19 cellular contexts compared by ENCODE assay signal in the genomic region with DNA sequence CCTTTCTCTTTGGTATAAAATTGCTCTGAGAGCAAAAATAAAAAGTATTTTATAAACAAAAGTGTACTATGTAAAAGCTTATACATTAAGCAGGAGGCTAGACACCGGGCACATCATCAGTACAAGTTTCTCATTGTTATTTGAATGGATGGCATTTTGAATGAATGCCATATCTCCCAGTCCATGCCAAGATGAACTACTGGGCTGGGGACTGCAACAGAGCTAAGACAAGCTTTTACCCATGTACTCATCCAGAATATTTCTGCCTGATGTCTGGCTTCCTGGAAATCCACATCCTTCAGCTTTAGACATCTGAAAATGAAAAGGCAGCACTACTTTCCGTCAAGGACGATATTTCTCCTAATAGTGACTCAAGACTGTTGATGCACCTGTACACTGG.
DNase-seq lines count a peak whose midpoint lies in the region; ATAC-seq and TF ChIP-seq lines count a peak whose summit lies in the region.
"Had no signal": no experiment of that assay in that cellular context is flagged by ENCODE, and none has a peak within 500 bp of the region (broad histone marks: within the 10 kb centered on the region; RNA-seq: fewer than 3 reads in every experiment).

No MANE protein-coding gene starts in this region.

- H3K79me1 ChIP-seq in mesenchymal stem cell (replicated peaks; ENCODE audit: low read length, poor library complexity, severe bottlenecking) = no peaks in the 10 kb centered on the region

- no peak overlapping the region for H3K4me2 ChIP-seq in mesenchymal stem cell (ENCODE audit: low read length, poor library complexity, severe bottlenecking)

- H3K9me3 ChIP-seq in mesenchymal stem cell (ENCODE audit: control insufficient read depth, low read length) = no peaks in the 10 kb centered on the region
- H3K9me3 ChIP-seq in thyroid gland = no peaks in the 10 kb centered on the region
- H3K9me3 ChIP-seq: SJSA1 had no signal

- ATAC-seq in GM19324 (IDR thresholded peaks at IDR 0.05; ENCODE audit: low FRiP score, unreplicated experiment) = no peak

- H3K4me3 ChIP-seq in mesenchymal stem cell (ENCODE audit: insufficient read depth in 1 of 2, low read depth in 1 of 2, low read length in 2 of 2) = no peak overlapping the region
- no peak overlapping the region for H3K4me3 ChIP-seq in thyroid gland (replicated peaks in 1 of 3)
- H3K4me3 ChIP-seq: SJSA1 had no signal

- no peak overlapping the region for H4K91ac ChIP-seq in mesenchymal stem cell (ENCODE audit: low read length)

- no peak overlapping the region for H4K8ac ChIP-seq in mesenchymal stem cell (ENCODE audit: low read length)

- H3K36me3 ChIP-seq in mesenchymal stem cell (ENCODE audit: control insufficient read depth in 1 of 2, insufficient read depth in 2 of 2, low read depth in 1 of 2, low read length in 2 of 2) (no peaks in the 10 kb centered on the region), thyroid gland (no peaks in the 10 kb centered on the region)
- H3K36me3 ChIP-seq: SJSA1 had no signal

- H2BK5ac ChIP-seq in mesenchymal stem cell (ENCODE audit: low read depth, low read length, poor library complexity, severe bottlenecking) = no peak overlapping the region

- no peak overlapping the region for H3K14ac ChIP-seq in mesenchymal stem cell (ENCODE audit: low read length in 2 of 2)

- DNase-seq in caudate nucleus (lab: John Stamatoyannopoulos, UW) = peak in 23 of 61 donors; percentile 2 to 70 (median 26)
- DNase-seq in head of caudate nucleus = peak in 25 of 42 donors; percentile 3 to 78 (median 39)
- peak; percentile 47 for DNase-seq in midbrain (lab: John Stamatoyannopoulos, UW)
- no peak for DNase-seq in mesenchymal stem cell
- DNase-seq in thyroid gland = no peak
- DNase-seq: CD8-positive, alpha-beta memory T cell; DMS79 treated with DMSO at 0.1 percent for 48 hours; NCI-H1048; NCI-H1694 treated with DMSO at 0.1 percent for 48 hours; NCI-H345; NCI-H510A treated with DMSO at 0.1 percent for 48 hours; NCI-H748 treated with DMSO at 0.1 percent for 48 hours; NK-92 treated with Interleukin-12 subunit alpha and Interleukin-12 subunit beta, amount 100 ng/mL, for 24 hours; Right ventricle myocardium superior; RPMI8226 had no signal

- no peak for TF ChIP-seq CTCF in thyroid gland (IDR thresholded peaks at IDR 0.05)

- H2BK15ac ChIP-seq in mesenchymal stem cell (ENCODE audit: low read depth, poor library complexity, severe bottlenecking) = no peak overlapping the region

- H2AK5ac ChIP-seq in mesenchymal stem cell (ENCODE audit: low read length, severe bottlenecking) = no peak overlapping the region

- no peak overlapping the region for H3K4ac ChIP-seq in mesenchymal stem cell (ENCODE audit: low read depth in 1 of 2, low read length in 2 of 2)

- no peak overlapping the region for H2BK12ac ChIP-seq in mesenchymal stem cell (ENCODE audit: low read length in 2 of 2)

- no peak overlapping the region for H2AFZ ChIP-seq in mesenchymal stem cell (ENCODE audit: low read depth, low read length)

- H3K27me3 ChIP-seq in mesenchymal stem cell (ENCODE audit: control insufficient read depth in 1 of 2, insufficient read depth in 1 of 2, low read length in 2 of 2) (no peaks in the 10 kb centered on the region), thyroid gland (no peaks in the 10 kb centered on the region)
- H3K27me3 ChIP-seq: SJSA1 had no signal

- H3K18ac ChIP-seq in mesenchymal stem cell (ENCODE audit: low read depth in 1 of 2, low read length in 2 of 2) = no peak overlapping the region

- H3K27ac ChIP-seq in caudate nucleus (ENCODE audit: low read depth, low read length) (peak overlapping the region; percentile 92), temporal lobe (ENCODE audit: low read depth, low read length) (peak overlapping the region; percentile 96), mesenchymal stem cell (ENCODE audit: low read length, poor library complexity, severe bottlenecking) (no peak overlapping the region), thyroid gland (no peak overlapping the region)
- H3K27ac ChIP-seq: C4-2B, SJSA1 had no signal

- peaks cover 2% of the 10 kb centered on the region for H3K4me1 ChIP-seq in mesenchymal stem cell (ENCODE audit: control insufficient read depth, insufficient read depth, low read depth, low read length)
- no peaks in the 10 kb centered on the region for H3K4me1 ChIP-seq in thyroid gland
- H3K4me1 ChIP-seq: SJSA1 had no signal

- H3K9ac ChIP-seq in mesenchymal stem cell (ENCODE audit: low read length) = no peak overlapping the region

- no peak overlapping the region for H2BK120ac ChIP-seq in mesenchymal stem cell (ENCODE audit: low read depth, low read length)

- WGBS in mesenchymal stem cell = 87% methylated on average over 3 of the region's 3 CpGs
- 91 to 93% methylated on average over 3 of the region's 3 CpGs for WGBS in thyroid gland, 2 donors

- H3K23ac ChIP-seq in mesenchymal stem cell (ENCODE audit: low read length in 2 of 2) = no peak overlapping the region

- no peak for TF ChIP-seq POLR2A in thyroid gland (IDR thresholded peaks at IDR 0.05)

- intact Hi-C loops in head of caudate nucleus (cut with DNase I) (no loop called here), thyroid gland (cut with DNase I) (no loop called here)

Comparison
In these comparisons a context has a peak if more than half of its experiments do, and no peak if none do; other contexts are left out.
1. DNase-seq: peak in head of caudate nucleus (25 of 42) and midbrain (single experiment); none in mesenchymal stem cell (single experiment) and thyroid gland (0 of 2).
2. H3K27ac ChIP-seq: peak in caudate nucleus (single experiment) and temporal lobe (single experiment); none in mesenchymal stem cell (single experiment) and thyroid gland (0 of 3).